9 cellular contexts compared by ENCODE assay signal in genomic region chr7:2521952-2522591, GRCh38. TPM values are rescaled to one million over a fixed set of nuclear protein-coding genes. Genes with fewer than 3 reads are reported as not detected.
DNase-seq lines count a peak whose midpoint lies in the region; ATAC-seq, FAIRE-seq and TF ChIP-seq lines count a peak whose summit lies in the region.
"Had no signal": no experiment of that assay in that cellular context is flagged by ENCODE, and none has a peak within 500 bp of the region (broad histone marks: within the 10 kb centered on the region; RNA-seq: fewer than 3 reads in every experiment).

No MANE protein-coding gene starts in this region.

- intact Hi-C loops in HepG2 (cut with micrococcal nuclease; ENCODE audit: unreplicated experiment): loop anchor here (5.0 kb wide), 1 partner anchor 45 kb away; the partner anchor contains the start of gene GRIFIN

- TF ChIP-seq CTCF in HepG2 (CRISPR knock-in tag; IDR thresholded peaks at IDR 0.05): 0 out of 2 replicates have a peak, but pooled peaks have one; percentile 24

- H3K4me2 ChIP-seq in HepG2 (ENCODE audit: low read depth, low read length): peak overlapping the region; percentile 56

- H3K4me3 ChIP-seq in adipocyte (ENCODE audit: low read length) (peak overlapping the region; percentile 58), HepG2 (replicated peaks in 1 of 3; ENCODE audit: insufficient read depth in 1 of 3, low read depth in 2 of 3, low read length in 3 of 3) (peak overlapping the region in 2 of 3 experiments; percentile 39 to 66; a peak in 3 of 6 replicates)
- H3K4me3 ChIP-seq: SJSA1 had no signal

- ATAC-seq in GM18868 (IDR thresholded peaks at IDR 0.05; ENCODE audit: unreplicated experiment) (peak; percentile 41), HepG2 (peak; percentile 6; the same call in 1 of the 3 replicates), GM18517 (IDR thresholded peaks at IDR 0.05; ENCODE audit: unreplicated experiment) (no peak)

- peaks cover 4% of the 10 kb centered on the region for H3K36me3 ChIP-seq in adipocyte (ENCODE audit: control insufficient read depth, insufficient read depth, low read length, severe bottlenecking)
- H3K36me3 ChIP-seq in HepG2 (replicated peaks in 1 of 2; ENCODE audit: control insufficient read depth in 1 of 2, insufficient read depth in 2 of 2, low read length in 2 of 2): no peaks in the 10 kb centered on the region
- H3K36me3 ChIP-seq: SJSA1 had no signal

- H4K20me1 ChIP-seq in HepG2 (ENCODE audit: insufficient read depth, low read length): no peaks in the 10 kb centered on the region

- TF ChIP-seq POLR2A in HepG2 (IDR thresholded peaks at IDR 0.05; ENCODE audit: insufficient read depth in 1 of 2, low read depth in 2 of 2, low read length in 2 of 2): no peak

- FAIRE-seq in HepG2 (lab: Jason Lieb, UNC): no peak

- CTCF ChIA-PET in HepG2 (lab: Yijun Ruan, JAX; ENCODE audit: low intra/inter-chr PET ratio, low total read pairs): no interaction called here

- no peak overlapping the region for H2AFZ ChIP-seq in HepG2 (ENCODE audit: low read length)

- TF ChIP-seq EP300 in HepG2 (IDR thresholded peaks at IDR 0.05; ENCODE audit: low read depth in 2 of 2, low read length in 2 of 2): no peak
- no peak for TF ChIP-seq EP300 in HepG2 (CRISPR knock-in tag; IDR thresholded peaks at IDR 0.05; ENCODE audit: borderline replicate concordance)

- TF ChIP-seq RAD21 in HepG2 (CRISPR knock-in tag; IDR thresholded peaks at IDR 0.05): no peak

- no peaks in the 10 kb centered on the region for H3K79me2 ChIP-seq in HepG2 (ENCODE audit: insufficient read depth, low read length)

- no peak overlapping the region for H3K27ac ChIP-seq in HepG2 (ENCODE audit: extremely low read length, insufficient read depth, low read length)
- H3K27ac ChIP-seq: SJSA1 had no signal

- H3K9ac ChIP-seq in adipocyte (ENCODE audit: low read length) (peak overlapping the region; percentile 29), HepG2 (ENCODE audit: insufficient read depth, low read depth, low read length) (no peak overlapping the region)

- WGBS in HepG2 (ENCODE audit: low lambda C conversion rate): 11% methylated on average over 5 of the region's 17 CpGs

- H3K4me1 ChIP-seq in adipocyte (ENCODE audit: control insufficient read depth, insufficient read depth, low read length): peaks cover 56% of the 10 kb centered on the region
- H3K4me1 ChIP-seq in HepG2 (ENCODE audit: insufficient read depth, low read length): peaks cover 58% of the 10 kb centered on the region

- DNase-seq in SW480 (ENCODE audit: low spot score) (peak; percentile 74), adipocyte (ENCODE audit: low read depth) (no peak), HepG2 (ENCODE audit: low spot score) (no peak), globus pallidus (ENCODE audit: low spot score) (no peak), NCI-H82 treated with DMSO at 0.1 percent for 48 hours (lab: John Stamatoyannopoulos, UW; ENCODE audit: unreplicated experiment) (no peak)
- DNase-seq in stimulated activated CD8-positive, alpha-beta memory T cell treated with anti-CD3 and anti-CD28 coated beads, Interleukin-15, amount 100 ng/mL, for 4 hours (ENCODE audit: low read depth in 2 of 2): peak; percentile 62 to 74

- POLR2A ChIA-PET in HepG2 (lab: Yijun Ruan, JAX): no interaction called here

- H3K9me3 ChIP-seq in adipocyte (ENCODE audit: control insufficient read depth, low read length): no peaks in the 10 kb centered on the region
- H3K9me3 ChIP-seq in HepG2 (ENCODE audit: low read length): no peaks in the 10 kb centered on the region
- H3K9me3 ChIP-seq: SJSA1 had no signal

- no peaks in the 10 kb centered on the region for H3K27me3 ChIP-seq in adipocyte (replicated peaks; ENCODE audit: control insufficient read depth, insufficient read depth, low read length)
- H3K27me3 ChIP-seq in HepG2 (ENCODE audit: control insufficient read depth in 1 of 2, insufficient read depth in 2 of 2, low read length in 2 of 2): peaks cover 1 to 54% of the 10 kb centered on the region in 2 experiments
- H3K27me3 ChIP-seq: SJSA1 had no signal

- in situ Hi-C loops in HepG2 (cut with HindIII; ENCODE audit: extremely low pct_ligation_motif_present, low pct_unique_long_range_greater_than_20kb): no loop called here

- BruUV-seq in HepG2 (replicated peaks; lab: Mats Ljungman, UMichigan): no TSS peak

RNA-seq across cellular contexts. Expression of gene LFNG, which starts 2.5 kb away (rescaled TPM):
- 0.44 TPM in 1 of 2 replicates, not detected in the other for total RNA-seq in HepG2 (2016; rRNA removed; fragmentation: Illumina TruSeq; extraction: Trizol)
- not detected in 2 replicates for total RNA-seq in HepG2 (2016; cell fraction: cytosol; rRNA removed; fragmentation: Illumina TruSeq; extraction: Trizol; ENCODE audit: low read depth)
- 0.18 and 0.80 TPM in 2 replicates for total RNA-seq in HepG2 (2016; cell fraction: insoluble cytoplasmic fraction; rRNA removed; fragmentation: Illumina TruSeq; extraction: Trizol)
- total RNA-seq in HepG2 (2016; cell fraction: membrane; rRNA removed; fragmentation: Illumina TruSeq; extraction: Trizol): 0.22 and 0.24 TPM in 2 replicates
- total RNA-seq in HepG2 (2016; cell fraction: nucleus; rRNA removed; fragmentation: Illumina TruSeq; extraction: Trizol): 0.19 and 0.81 TPM in 2 replicates
- polyA plus RNA-seq in HepG2 (2011; rRNA removed): 1.5 and 1.6 TPM in 2 replicates
- polyA plus RNA-seq in HepG2 (2011; cell fraction: cytosol; rRNA removed): 1.1 and 2.1 TPM in 2 replicates
- 3.6 and 4.6 TPM in 2 replicates for polyA plus RNA-seq in HepG2 (2011; cell fraction: nucleus; rRNA removed)
- 0.72 and 1.2 TPM in 2 replicates for polyA plus RNA-seq in HepG2 (2012)
- polyA plus RNA-seq in HepG2 (2016; cell fraction: cytosol; fragmentation: Illumina TruSeq; extraction: Trizol; ENCODE audit: low read depth): 0.07 and 0.11 TPM in 2 replicates
- 0.16 TPM in 1 of 2 replicates, not detected in the other for polyA plus RNA-seq in HepG2 (2016; cell fraction: insoluble cytoplasmic fraction; fragmentation: Illumina TruSeq; extraction: Trizol; ENCODE audit: low read depth)
- polyA plus RNA-seq in HepG2 (2016; cell fraction: membrane; fragmentation: Illumina TruSeq; extraction: Trizol; ENCODE audit: low read depth): 0.12 and 0.18 TPM in 2 replicates
- polyA plus RNA-seq in HepG2 (2016; cell fraction: nucleus; fragmentation: Illumina TruSeq; extraction: Trizol; ENCODE audit: insufficient read depth, low read depth): 0.70 and 1.00 TPM in 2 replicates
- 3.4 and 11.1 TPM in 2 replicates for polyA minus RNA-seq in HepG2 (2011; rRNA and poly(A)+ RNA removed; ENCODE audit: low replicate concordance)
- 1.5 TPM in 2 replicates for polyA minus RNA-seq in HepG2 (2011; cell fraction: cytosol; rRNA and poly(A)+ RNA removed)
- polyA minus RNA-seq in HepG2 (2011; cell fraction: nucleus; rRNA and poly(A)+ RNA removed): 2.4 and 4.6 TPM in 2 replicates

RNA-seq across cellular contexts. Expression of gene BRAT1, which starts 33.3 kb away (rescaled TPM):
- 16.7 and 20.3 TPM in 2 replicates for total RNA-seq in HepG2 (2016; rRNA removed; fragmentation: Illumina TruSeq; extraction: Trizol)
- 3.4 and 3.6 TPM in 2 replicates for total RNA-seq in HepG2 (2016; cell fraction: cytosol; rRNA removed; fragmentation: Illumina TruSeq; extraction: Trizol; ENCODE audit: low read depth)
- total RNA-seq in HepG2 (2016; cell fraction: insoluble cytoplasmic fraction; rRNA removed; fragmentation: Illumina TruSeq; extraction: Trizol): 13.2 and 21.6 TPM in 2 replicates
- total RNA-seq in HepG2 (2016; cell fraction: membrane; rRNA removed; fragmentation: Illumina TruSeq; extraction: Trizol): 6.7 and 7.9 TPM in 2 replicates
- 18.7 and 21.1 TPM in 2 replicates for total RNA-seq in HepG2 (2016; cell fraction: nucleus; rRNA removed; fragmentation: Illumina TruSeq; extraction: Trizol)
- polyA plus RNA-seq in HepG2 (2011; rRNA removed): 10.2 and 14.6 TPM in 2 replicates
- polyA plus RNA-seq in HepG2 (2011; cell fraction: cytosol; rRNA removed): 5.0 and 10.7 TPM in 2 replicates
- polyA plus RNA-seq in HepG2 (2011; cell fraction: nucleus; rRNA removed): 126 and 171 TPM in 2 replicates
- 10.2 and 14.9 TPM in 2 replicates for polyA plus RNA-seq in HepG2 (2012)
- polyA plus RNA-seq in HepG2 (2016; cell fraction: cytosol; fragmentation: Illumina TruSeq; extraction: Trizol; ENCODE audit: low read depth): 1.2 and 1.3 TPM in 2 replicates
- 10.1 and 12.8 TPM in 2 replicates for polyA plus RNA-seq in HepG2 (2016; cell fraction: insoluble cytoplasmic fraction; fragmentation: Illumina TruSeq; extraction: Trizol; ENCODE audit: low read depth)
- 3.8 and 4.4 TPM in 2 replicates for polyA plus RNA-seq in HepG2 (2016; cell fraction: membrane; fragmentation: Illumina TruSeq; extraction: Trizol; ENCODE audit: low read depth)
- 43.7 and 48.3 TPM in 2 replicates for polyA plus RNA-seq in HepG2 (2016; cell fraction: nucleus; fragmentation: Illumina TruSeq; extraction: Trizol; ENCODE audit: insufficient read depth, low read depth)
- 16.2 and 23.5 TPM in 2 replicates for polyA minus RNA-seq in HepG2 (2011; rRNA and poly(A)+ RNA removed; ENCODE audit: low replicate concordance)
- 7.9 and 8.9 TPM in 2 replicates for polyA minus RNA-seq in HepG2 (2011; cell fraction: cytosol; rRNA and poly(A)+ RNA removed)
- polyA minus RNA-seq in HepG2 (2011; cell fraction: nucleus; rRNA and poly(A)+ RNA removed): 10.3 and 10.4 TPM in 2 replicates

RNA-seq across cellular contexts. Expression of gene IQCE, which starts 36.7 kb away (rescaled TPM):
- 2.5 and 3.0 TPM in 2 replicates for total RNA-seq in HepG2 (2016; rRNA removed; fragmentation: Illumina TruSeq; extraction: Trizol)
- 1.8 and 2.7 TPM in 2 replicates for total RNA-seq in HepG2 (2016; cell fraction: cytosol; rRNA removed; fragmentation: Illumina TruSeq; extraction: Trizol; ENCODE audit: low read depth)
- 1.6 and 2.7 TPM in 2 replicates for total RNA-seq in HepG2 (2016; cell fraction: insoluble cytoplasmic fraction; rRNA removed; fragmentation: Illumina TruSeq; extraction: Trizol)
- 3.0 and 4.1 TPM in 2 replicates for total RNA-seq in HepG2 (2016; cell fraction: membrane; rRNA removed; fragmentation: Illumina TruSeq; extraction: Trizol)
- 2.9 and 4.3 TPM in 2 replicates for total RNA-seq in HepG2 (2016; cell fraction: nucleus; rRNA removed; fragmentation: Illumina TruSeq; extraction: Trizol)
- polyA plus RNA-seq in HepG2 (2011; rRNA removed): 1.5 and 1.7 TPM in 2 replicates
- polyA plus RNA-seq in HepG2 (2011; cell fraction: cytosol; rRNA removed): 0.54 and 0.68 TPM in 2 replicates
- 4.0 and 6.8 TPM in 2 replicates for polyA plus RNA-seq in HepG2 (2011; cell fraction: nucleus; rRNA removed)
- polyA plus RNA-seq in HepG2 (2012): 0.59 and 0.83 TPM in 2 replicates
- 2.5 and 2.6 TPM in 2 replicates for polyA plus RNA-seq in HepG2 (2016; cell fraction: cytosol; fragmentation: Illumina TruSeq; extraction: Trizol; ENCODE audit: low read depth)
- polyA plus RNA-seq in HepG2 (2016; cell fraction: insoluble cytoplasmic fraction; fragmentation: Illumina TruSeq; extraction: Trizol; ENCODE audit: low read depth): 2.2 and 3.8 TPM in 2 replicates
- 3.3 and 3.7 TPM in 2 replicates for polyA plus RNA-seq in HepG2 (2016; cell fraction: membrane; fragmentation: Illumina TruSeq; extraction: Trizol; ENCODE audit: low read depth)
- polyA plus RNA-seq in HepG2 (2016; cell fraction: nucleus; fragmentation: Illumina TruSeq; extraction: Trizol; ENCODE audit: insufficient read depth, low read depth): 6.7 and 9.8 TPM in 2 replicates
- 0.62 and 22.8 TPM in 2 replicates for polyA minus RNA-seq in HepG2 (2011; rRNA and poly(A)+ RNA removed; ENCODE audit: low replicate concordance)
- polyA minus RNA-seq in HepG2 (2011; cell fraction: cytosol; rRNA and poly(A)+ RNA removed): 0.62 and 1.5 TPM in 2 replicates
- 1.5 and 2.2 TPM in 2 replicates for polyA minus RNA-seq in HepG2 (2011; cell fraction: nucleus; rRNA and poly(A)+ RNA removed)

RNA-seq across cellular contexts. Expression of gene GRIFIN, which starts 45.9 kb away (rescaled TPM):
- not detected in 2 replicates for total RNA-seq in HepG2 (2016; rRNA removed; fragmentation: Illumina TruSeq; extraction: Trizol)
- not detected in 2 replicates for total RNA-seq in HepG2 (2016; cell fraction: cytosol; rRNA removed; fragmentation: Illumina TruSeq; extraction: Trizol; ENCODE audit: low read depth)
- not detected in 2 replicates for total RNA-seq in HepG2 (2016; cell fraction: insoluble cytoplasmic fraction; rRNA removed; fragmentation: Illumina TruSeq; extraction: Trizol)
- not detected in 2 replicates for total RNA-seq in HepG2 (2016; cell fraction: membrane; rRNA removed; fragmentation: Illumina TruSeq; extraction: Trizol)
- not detected in 2 replicates for total RNA-seq in HepG2 (2016; cell fraction: nucleus; rRNA removed; fragmentation: Illumina TruSeq; extraction: Trizol)
- not detected in 2 replicates for polyA plus RNA-seq in HepG2 (2011; rRNA removed)
- not detected in 2 replicates for polyA plus RNA-seq in HepG2 (2011; cell fraction: cytosol; rRNA removed)
- polyA plus RNA-seq in HepG2 (2011; cell fraction: nucleus; rRNA removed): not detected in 2 replicates
- polyA plus RNA-seq in HepG2 (2012): not detected in 2 replicates
- not detected in 2 replicates for polyA plus RNA-seq in HepG2 (2016; cell fraction: cytosol; fragmentation: Illumina TruSeq; extraction: Trizol; ENCODE audit: low read depth)
- polyA plus RNA-seq in HepG2 (2016; cell fraction: insoluble cytoplasmic fraction; fragmentation: Illumina TruSeq; extraction: Trizol; ENCODE audit: low read depth): not detected in 2 replicates
- polyA plus RNA-seq in HepG2 (2016; cell fraction: membrane; fragmentation: Illumina TruSeq; extraction: Trizol; ENCODE audit: low read depth): not detected in 2 replicates
- not detected in 2 replicates for polyA plus RNA-seq in HepG2 (2016; cell fraction: nucleus; fragmentation: Illumina TruSeq; extraction: Trizol; ENCODE audit: insufficient read depth, low read depth)
- not detected in 2 replicates for polyA minus RNA-seq in HepG2 (2011; rRNA and poly(A)+ RNA removed; ENCODE audit: low replicate concordance)
- not detected in 2 replicates for polyA minus RNA-seq in HepG2 (2011; cell fraction: cytosol; rRNA and poly(A)+ RNA removed)
- not detected in 2 replicates for polyA minus RNA-seq in HepG2 (2011; cell fraction: nucleus; rRNA and poly(A)+ RNA removed)
- total RNA-seq: SJSA1 had no signal

Comparison
In these comparisons a context has a peak if more than half of its experiments do, and no peak if none do; other contexts are left out.
1. DNase-seq: peak in SW480 (single experiment) and stimulated activated CD8-positive, alpha-beta memory T cell treated with anti-CD3 and anti-CD28 coated beads, Interleukin-15, amount 100 ng/mL, for 4 hours (2 of 2); none in adipocyte (single experiment), HepG2 (single experiment), globus pallidus (single experiment) and NCI-H82 treated with DMSO at 0.1 percent for 48 hours (single experiment).